ENCODE assay signal across 1 cellular context in the genomic region with DNA sequence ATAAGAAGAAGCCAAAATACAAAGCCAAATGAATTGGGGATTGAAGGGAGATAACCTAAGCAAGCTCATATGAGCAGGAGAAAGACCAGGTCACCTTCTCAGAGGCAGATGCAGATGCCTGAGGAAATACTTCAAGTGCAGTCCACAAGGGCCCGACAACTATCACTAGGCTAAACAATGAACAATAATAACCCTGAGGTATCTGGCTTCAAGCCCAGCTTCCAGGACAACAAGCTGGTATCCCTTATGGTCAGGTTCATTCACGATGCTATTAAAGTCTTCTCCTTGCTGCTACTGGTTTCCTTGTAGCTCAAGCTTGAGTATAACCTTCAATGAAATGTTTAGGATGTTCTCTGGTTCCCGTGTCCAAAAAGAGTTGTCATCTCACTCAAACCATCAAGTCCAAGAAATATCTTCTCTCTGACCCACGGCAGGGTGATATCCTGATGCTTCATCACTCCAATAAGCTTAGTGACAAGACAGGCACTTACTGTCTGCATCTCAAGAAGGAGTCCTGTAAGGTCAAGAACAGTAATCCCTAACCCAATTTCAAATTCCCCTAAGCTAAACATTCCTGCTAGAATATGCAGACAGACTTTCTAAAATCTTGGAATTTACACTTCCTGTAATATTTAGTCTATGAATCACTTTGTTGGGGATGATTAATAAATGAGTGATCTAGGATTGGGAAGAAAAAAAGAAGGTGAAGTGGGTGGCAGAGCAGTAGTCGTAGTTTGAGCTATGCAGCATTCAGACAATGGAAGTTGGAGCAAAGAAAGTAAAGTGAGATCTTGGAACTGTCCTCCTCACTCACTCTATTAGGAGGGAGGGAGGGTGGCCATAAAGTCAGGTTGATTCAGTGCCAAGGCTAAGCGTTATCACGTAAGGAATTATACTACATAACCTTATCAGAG.
TF ChIP-seq lines count a peak whose summit lies in the region.

No MANE protein-coding gene starts in this region.

TF ChIP-seq in IMR-90, 13 proteins besides CTCF, POLR2A, EP300 and RAD21 (continued from another document):
- no peak for TF ChIP-seq MAZ (IDR thresholded peaks at IDR 0.05; ENCODE audit: borderline replicate concordance, low read depth, low read length)
- TF ChIP-seq RCOR1 (IDR thresholded peaks at IDR 0.05; ENCODE audit: insufficient replicate concordance, low read length): no peak
- TF ChIP-seq NFE2L2 (IDR thresholded peaks at IDR 0.05; ENCODE audit: low read depth, low read length): 0 out of 2 replicates have a peak, but pooled peaks have one; percentile 13
